8 cellular contexts compared by ENCODE assay signal in genomic region chr20:35092524-35093244, GRCh38. TPM values are rescaled to one million over a fixed set of nuclear protein-coding genes. Genes with fewer than 3 reads are reported as not detected.
DNase-seq lines count a peak whose midpoint lies in the region; ATAC-seq, FAIRE-seq and TF ChIP-seq lines count a peak whose summit lies in the region.

Gene TRPC4AP (minus strand): TSS chr20:35092807. CDS start chr20:35092781, 26 bp downstream.

- peak within 1 kb of the TSS; percentile 97 for H3K4me3 ChIP-seq in neuron (ENCODE audit: low read length)

- H3K4me1 ChIP-seq in foreskin keratinocyte (peaks cover 16% of the 10 kb centered on the region), neuron (ENCODE audit: insufficient read depth, low read length) (peaks cover 9% of the 10 kb centered on the region)

- H3K36me3 ChIP-seq in neuron (ENCODE audit: insufficient read depth, low read length), result peaks cover 15% of the 10 kb centered on the region

- ATAC-seq in foreskin keratinocyte, result peak; percentile 89

- H2AFZ ChIP-seq in neuron (ENCODE audit: low read depth, low read length), result peak within 1 kb of the TSS; percentile 69

- peak within 1 kb of the TSS; percentile 65 for H3K27ac ChIP-seq in foreskin keratinocyte

- DNase-seq in GOT3 (lab: John Stamatoyannopoulos, UW) (peak; percentile 88), SHP77 (lab: John Stamatoyannopoulos, UW) (peak; percentile 75 to 84), activated gamma-delta T cell treated with Interleukin-2 at 50 U/mL for 16 hours (peak; percentile 84), foreskin keratinocyte (peak; percentile 67 to 84)

- TF ChIP-seq CTCF in LNCAP (IDR thresholded peaks at IDR 0.05), result peak; percentile 99
- peak; percentile 100 for TF ChIP-seq CTCF in foreskin keratinocyte (conservative IDR thresholded peaks at IDR 0.05)
- no peak for TF ChIP-seq CTCF in subcutaneous adipose tissue (IDR thresholded peaks at IDR 0.05; ENCODE audit: low read depth)

- H3K9me3 ChIP-seq in neuron (ENCODE audit: low read length), result no peaks in the 10 kb centered on the region

- no peaks in the 10 kb centered on the region for H3K27me3 ChIP-seq in foreskin keratinocyte
- H3K27me3 ChIP-seq in neuron (ENCODE audit: insufficient read depth, low read length), result no peaks in the 10 kb centered on the region

- peak; percentile 17 for FAIRE-seq in G401.6 (lab: Jason Lieb, UNC)

RNA-seq across cellular contexts. Expression of gene TRPC4AP, which starts in this region (rescaled TPM):
- 55.5 and 63.0 TPM in 2 replicates for total RNA-seq in foreskin keratinocyte
- polyA plus RNA-seq in foreskin keratinocyte, result 44.5 and 47.9 TPM in 2 replicates
- 100 to 1,000 TPM in 1 of 4 donors, 10 to 100 TPM in 3; 76.6 to 112 (median 78.5) TPM for total RNA-seq in subcutaneous adipose tissue

Comparison
In these comparisons a context has a peak if more than half of its experiments do, and no peak if none do; other contexts are left out.
1. Peak in every context shown above with its lines: DNase-seq, ATAC-seq, H3K4me3 ChIP-seq and H3K27ac ChIP-seq.